Comparison of ENCODE assay signal across 8 cellular contexts in the genomic region with DNA sequence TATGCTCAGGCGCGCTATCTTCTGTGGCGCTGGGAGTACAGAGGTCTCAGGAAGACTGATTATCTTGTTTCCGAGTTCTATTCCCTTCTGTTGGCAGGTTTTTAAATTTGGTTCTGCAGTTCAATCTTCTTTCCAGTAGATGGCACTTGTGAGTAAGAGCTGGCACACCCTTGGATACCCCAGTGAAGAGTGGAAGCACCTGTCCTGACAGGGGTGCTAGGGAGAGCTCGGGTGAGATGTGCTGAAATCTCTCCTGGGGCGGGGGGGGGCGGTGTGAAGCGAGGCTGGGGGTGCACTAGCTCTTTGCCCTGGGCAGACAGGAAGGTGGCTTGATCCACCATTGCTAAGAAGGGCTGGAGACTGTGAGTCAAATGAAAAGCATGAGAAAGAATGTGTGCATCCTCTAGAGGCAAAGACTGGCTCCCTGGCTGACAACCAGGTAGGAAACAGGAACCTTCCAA.
DNase-seq lines count a peak whose midpoint lies in the region; ATAC-seq and TF ChIP-seq lines count a peak whose summit lies in the region.

No MANE protein-coding gene starts in this region.

- intact Hi-C loops in activated CD4-positive, alpha-beta T cell treated with anti-CD3 and anti-CD28 coated beads, Interleukin-2, amount 10 ng/mL, durations not matched to agents 24 days and 14 days (cut with micrococcal nuclease) = no loop called here
- intact Hi-C loops in OCI-LY7 (cut with micrococcal nuclease; ENCODE audit: unreplicated experiment) = no loop called here

- no peak overlapping the region for H3K27ac Mint-ChIP-seq in activated CD4-positive, alpha-beta T cell treated with anti-CD3 and anti-CD28 coated beads, Interleukin-2, amount 10 ng/mL, durations not matched to agents 24 days and 14 days

- DNase-seq in activated CD4-positive, alpha-beta T cell treated with anti-CD3 and anti-CD28 coated beads, Interleukin-2, amount 10 ng/mL, durations not matched to agents 24 days and 14 days = peak; percentile 64
- no peak for DNase-seq in activated CD4-positive, alpha-beta T cell treated with anti-CD3 and anti-CD28 coated beads, Interleukin-2, amount 50 U/mL, for 1 hour
- DNase-seq in HT-29 (ENCODE audit: low spot score) (peak; percentile 84), OCI-LY7 (ENCODE audit: low spot score) (peak; percentile 33), epithelial cell of prostate (ENCODE audit: low read depth, low spot score) (peak; percentile 5)
- no peak for DNase-seq in stimulated activated CD4-positive, alpha-beta T cell treated with anti-CD3 and anti-CD28 coated beads, Interleukin-2, amount 100 ng/mL, for 48 hours

- no peak overlapping the region for H2AFZ ChIP-seq in OCI-LY7 (ENCODE audit: low read length)
- no peak overlapping the region for H2AFZ ChIP-seq in neural cell (ENCODE audit: low read depth, low read length)

- peak; percentile 94 for ATAC-seq in GM21737 (IDR thresholded peaks at IDR 0.05; ENCODE audit: unreplicated experiment)

- no peak for TF ChIP-seq EP300 in neural cell (conservative IDR thresholded peaks at IDR 0.05; ENCODE audit: poor library complexity, severe bottlenecking)

- H3K4me2 ChIP-seq in OCI-LY7 (ENCODE audit: low read length) (no peak overlapping the region), neural cell (ENCODE audit: low read length) (no peak overlapping the region)

- H3K9ac ChIP-seq in neural cell (ENCODE audit: low read length) = no peak overlapping the region

- no peaks in the 10 kb centered on the region for H3F3A ChIP-seq in neural cell (ENCODE audit: insufficient read depth, low read length, poor library complexity, severe bottlenecking)

- H3K79me2 ChIP-seq in OCI-LY7 (ENCODE audit: insufficient read depth, low read depth, low read length) (no peaks in the 10 kb centered on the region), neural cell (replicated peaks; ENCODE audit: insufficient read depth, low read length) (no peaks in the 10 kb centered on the region)

- H4K20me1 ChIP-seq in OCI-LY7 (ENCODE audit: insufficient read depth, low read length) = no peaks in the 10 kb centered on the region
- H4K20me1 ChIP-seq in neural cell (ENCODE audit: insufficient read depth) = no peaks in the 10 kb centered on the region

- peak; percentile 51 for TF ChIP-seq RAD21 in neural cell (conservative IDR thresholded peaks at IDR 0.05)

- no peaks in the 10 kb centered on the region for H3K27me3 Mint-ChIP-seq in activated CD4-positive, alpha-beta T cell treated with anti-CD3 and anti-CD28 coated beads, Interleukin-2, amount 10 ng/mL, durations not matched to agents 24 days and 14 days

- no peaks in the 10 kb centered on the region for H3K9me3 Mint-ChIP-seq in activated CD4-positive, alpha-beta T cell treated with anti-CD3 and anti-CD28 coated beads, Interleukin-2, amount 10 ng/mL, durations not matched to agents 24 days and 14 days

- TF ChIP-seq CTCF in OCI-LY7 (conservative IDR thresholded peaks at IDR 0.05; ENCODE audit: low read length) (peak; percentile 80), neural cell (IDR thresholded peaks at IDR 0.05; ENCODE audit: poor library complexity, severe bottlenecking) (peak; percentile 54)

- H3K27me3 ChIP-seq in neural cell (ENCODE audit: insufficient read depth, low read depth, low read length) = no peaks in the 10 kb centered on the region

- no peak overlapping the region for H3K4me3 Mint-ChIP-seq in activated CD4-positive, alpha-beta T cell treated with anti-CD3 and anti-CD28 coated beads, Interleukin-2, amount 10 ng/mL, durations not matched to agents 24 days and 14 days

- POLR2A ChIA-PET in OCI-LY7 (lab: Charles Lee) = no interaction called here

- no peak overlapping the region for H3K27ac ChIP-seq in OCI-LY7 (ENCODE audit: low read depth, low read length, poor library complexity, severe bottlenecking)
- H3K27ac ChIP-seq in epithelial cell of prostate = no peak overlapping the region
- H3K27ac ChIP-seq in neural cell (ENCODE audit: low read length) = no peak overlapping the region

- H3K36me3 ChIP-seq in OCI-LY7 (ENCODE audit: insufficient read depth, low read length) (no peaks in the 10 kb centered on the region), neural cell (ENCODE audit: insufficient read depth, low read length) (no peaks in the 10 kb centered on the region)

- H3K9me2 ChIP-seq in OCI-LY7 (ENCODE audit: insufficient read depth, low read length) = no peaks in the 10 kb centered on the region
- H3K9me2 ChIP-seq in neural cell (ENCODE audit: insufficient read depth, low read length) = no peaks in the 10 kb centered on the region

- no peaks in the 10 kb centered on the region for H3K4me1 Mint-ChIP-seq in activated CD4-positive, alpha-beta T cell treated with anti-CD3 and anti-CD28 coated beads, Interleukin-2, amount 10 ng/mL, durations not matched to agents 24 days and 14 days

- H3K9me3 ChIP-seq in OCI-LY7 (ENCODE audit: low read length) = no peaks in the 10 kb centered on the region
- peaks cover 10% of the 10 kb centered on the region for H3K9me3 ChIP-seq in neural cell (ENCODE audit: low read length)

- CTCF ChIA-PET in OCI-LY7 (lab: Charles Lee; ENCODE audit: unreplicated experiment) = no interaction called here

- no peaks in the 10 kb centered on the region for H3K4me1 ChIP-seq in OCI-LY7 (ENCODE audit: insufficient read depth, low read length, poor library complexity, severe bottlenecking)

- no peaks in the 10 kb centered on the region for H3K36me3 Mint-ChIP-seq in activated CD4-positive, alpha-beta T cell treated with anti-CD3 and anti-CD28 coated beads, Interleukin-2, amount 10 ng/mL, durations not matched to agents 24 days and 14 days (ENCODE audit: low read depth)

- no TSS peak for BruUV-seq in OCI-LY7 (replicated peaks; lab: Mats Ljungman, UMichigan)

- H3K4me3 ChIP-seq in OCI-LY7 (ENCODE audit: low read depth, low read length, poor library complexity, severe bottlenecking) (no peak overlapping the region), neural cell (ENCODE audit: low read length) (no peak overlapping the region)

TF ChIP-seq in neural cell, 6 proteins besides CTCF, POLR2A, EP300 and RAD21:
- TF ChIP-seq MXI1 (conservative IDR thresholded peaks at IDR 0.05; ENCODE audit: poor library complexity, severe bottlenecking) (no peak), SMC3 (conservative IDR thresholded peaks at IDR 0.05; ENCODE audit: poor library complexity) (peak; percentile 44)

Comparison
In these comparisons a context has a peak if more than half of its experiments do, and no peak if none do; other contexts are left out.
1. DNase-seq: peak in activated CD4-positive, alpha-beta T cell treated with anti-CD3 and anti-CD28 coated beads, Interleukin-2, amount 10 ng/mL, durations not matched to agents 24 days and 14 days (single experiment), HT-29 (single experiment), OCI-LY7 (single experiment) and epithelial cell of prostate (single experiment); none in activated CD4-positive, alpha-beta T cell treated with anti-CD3 and anti-CD28 coated beads, Interleukin-2, amount 50 U/mL, for 1 hour (single experiment) and stimulated activated CD4-positive, alpha-beta T cell treated with anti-CD3 and anti-CD28 coated beads, Interleukin-2, amount 100 ng/mL, for 48 hours (0 of 2).